1 cellular context compared by ENCODE assay signal in the genomic region with DNA sequence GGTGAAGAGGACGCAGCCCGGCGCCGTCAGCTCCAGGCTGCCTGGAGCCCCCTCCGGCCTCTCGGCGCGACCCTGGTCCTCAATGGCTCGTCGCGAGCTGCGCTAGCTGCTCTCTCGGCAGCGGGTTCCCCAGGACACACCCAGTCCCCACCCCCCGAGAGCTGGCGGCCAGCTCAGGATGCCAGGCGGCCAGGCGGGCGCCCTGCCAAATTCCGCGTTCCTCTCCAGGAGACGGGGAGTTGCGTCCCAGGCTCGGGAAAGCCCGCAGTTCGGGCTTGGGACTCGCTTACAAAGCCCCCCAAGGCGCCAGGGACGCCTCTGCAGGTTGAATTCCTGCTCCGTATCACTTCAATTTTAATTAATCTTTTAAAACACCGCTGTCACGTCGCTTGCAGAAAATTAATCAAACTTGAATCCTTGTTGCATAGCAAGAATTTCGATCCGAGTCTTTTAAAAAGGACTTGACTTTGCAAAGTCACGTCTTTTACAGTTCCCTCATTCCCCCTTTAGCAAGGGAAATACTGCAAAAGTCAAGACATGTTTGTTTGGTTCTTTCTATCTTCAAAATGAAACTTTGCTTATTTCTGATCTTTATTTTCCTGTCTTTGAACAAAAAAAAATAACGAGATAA.
A peak's percentile ranks its signal among the peaks of the same experiment; 100 is the strongest.
TF ChIP-seq lines count a peak whose summit lies in the region.

No MANE protein-coding gene starts in this region.

TF ChIP-seq in HepG2, 621 proteins besides CTCF, POLR2A, EP300 and RAD21 (continued from another document and continues in another):
- TF ChIP-seq, protein P1, sequence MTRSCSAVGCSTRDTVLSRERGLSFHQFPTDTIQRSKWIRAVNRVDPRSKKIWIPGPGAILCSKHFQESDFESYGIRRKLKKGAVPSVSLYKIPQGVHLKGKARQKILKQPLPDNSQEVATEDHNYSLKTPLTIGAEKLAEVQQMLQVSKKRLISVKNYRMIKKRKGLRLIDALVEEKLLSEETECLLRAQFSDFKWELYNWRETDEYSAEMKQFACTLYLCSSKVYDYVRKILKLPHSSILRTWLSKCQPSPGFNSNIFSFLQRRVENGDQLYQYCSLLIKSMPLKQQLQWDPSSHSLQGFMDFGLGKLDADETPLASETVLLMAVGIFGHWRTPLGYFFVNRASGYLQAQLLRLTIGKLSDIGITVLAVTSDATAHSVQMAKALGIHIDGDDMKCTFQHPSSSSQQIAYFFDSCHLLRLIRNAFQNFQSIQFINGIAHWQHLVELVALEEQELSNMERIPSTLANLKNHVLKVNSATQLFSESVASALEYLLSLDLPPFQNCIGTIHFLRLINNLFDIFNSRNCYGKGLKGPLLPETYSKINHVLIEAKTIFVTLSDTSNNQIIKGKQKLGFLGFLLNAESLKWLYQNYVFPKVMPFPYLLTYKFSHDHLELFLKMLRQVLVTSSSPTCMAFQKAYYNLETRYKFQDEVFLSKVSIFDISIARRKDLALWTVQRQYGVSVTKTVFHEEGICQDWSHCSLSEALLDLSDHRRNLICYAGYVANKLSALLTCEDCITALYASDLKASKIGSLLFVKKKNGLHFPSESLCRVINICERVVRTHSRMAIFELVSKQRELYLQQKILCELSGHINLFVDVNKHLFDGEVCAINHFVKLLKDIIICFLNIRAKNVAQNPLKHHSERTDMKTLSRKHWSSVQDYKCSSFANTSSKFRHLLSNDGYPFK (CRISPR knock-in tag; IDR thresholded peaks at IDR 0.05; ENCODE audit: borderline replicate concordance): peak; percentile 16; the same call in 1 of the 2 replicates
- TF ChIP-seq ZBTB46 (CRISPR knock-in tag; IDR thresholded peaks at IDR 0.05; ENCODE audit: borderline replicate concordance) (no peak), NFRKB (IDR thresholded peaks at IDR 0.05) (no peak), PHB2 (IDR thresholded peaks at IDR 0.05; ENCODE audit: partially characterized antibody) (no peak), GABPB1 (CRISPR knock-in tag; IDR thresholded peaks at IDR 0.05) (peak; percentile 70; the same call in 1 of the 2 replicates), KDM5A (IDR thresholded peaks at IDR 0.05; ENCODE audit: borderline replicate concordance, low read length) (no peak), AGO1 (IDR thresholded peaks at IDR 0.05; ENCODE audit: low read depth, low read length, poor library complexity, severe bottlenecking) (peak; percentile 85), BRCA1 (CRISPR knock-in tag; IDR thresholded peaks at IDR 0.05) (no peak), ZBTB34 (CRISPR knock-in tag; IDR thresholded peaks at IDR 0.05) (peak; percentile 71; the same call in 1 of the 2 replicates), CREB1 (IDR thresholded peaks at IDR 0.05) (no peak), CREB1 (CRISPR knock-in tag; IDR thresholded peaks at IDR 0.05) (no peak), NFE2L1 (CRISPR knock-in tag; IDR thresholded peaks at IDR 0.05; ENCODE audit: borderline replicate concordance) (no peak), HNRNPH1 (optimal IDR thresholded peaks at IDR 0.05; ENCODE audit: low read depth, low read length) (no peak), SNAPC2 (CRISPR knock-in tag; IDR thresholded peaks at IDR 0.05) (no peak), SP5 (CRISPR knock-in tag; IDR thresholded peaks at IDR 0.05; ENCODE audit: borderline replicate concordance, low read depth) (peak; percentile 68; the same call in 1 of the 2 replicates), NR2F6 (IDR thresholded peaks at IDR 0.05) (0 out of 2 replicates have a peak, but pooled peaks have one; percentile 11), NR2F6 (CRISPR knock-in tag; IDR thresholded peaks at IDR 0.05) (peak; percentile 46; the same call in 1 of the 2 replicates), THAP7 (CRISPR knock-in tag; IDR thresholded peaks at IDR 0.05) (no peak), NFAT5 (CRISPR knock-in tag; IDR thresholded peaks at IDR 0.05) (no peak), E2F1 (CRISPR knock-in tag; IDR thresholded peaks at IDR 0.05) (no peak), CENPX (CRISPR knock-in tag; IDR thresholded peaks at IDR 0.05) (no peak), PITX1 (CRISPR knock-in tag; IDR thresholded peaks at IDR 0.05) (peak; percentile 73; the same call in 1 of the 2 replicates), REL (CRISPR knock-in tag; conservative IDR thresholded peaks at IDR 0.05) (no peak), THYN1 (CRISPR knock-in tag; IDR thresholded peaks at IDR 0.05; ENCODE audit: borderline replicate concordance, low read depth) (no peak), ZNF225 (CRISPR knock-in tag; IDR thresholded peaks at IDR 0.05) (no peak), MBD4 (IDR thresholded peaks at IDR 0.05; ENCODE audit: borderline replicate concordance, low read length) (no peak), NR3C1 (CRISPR knock-in tag; IDR thresholded peaks at IDR 0.05) (no peak)
- TF ChIP-seq, protein P2, sequence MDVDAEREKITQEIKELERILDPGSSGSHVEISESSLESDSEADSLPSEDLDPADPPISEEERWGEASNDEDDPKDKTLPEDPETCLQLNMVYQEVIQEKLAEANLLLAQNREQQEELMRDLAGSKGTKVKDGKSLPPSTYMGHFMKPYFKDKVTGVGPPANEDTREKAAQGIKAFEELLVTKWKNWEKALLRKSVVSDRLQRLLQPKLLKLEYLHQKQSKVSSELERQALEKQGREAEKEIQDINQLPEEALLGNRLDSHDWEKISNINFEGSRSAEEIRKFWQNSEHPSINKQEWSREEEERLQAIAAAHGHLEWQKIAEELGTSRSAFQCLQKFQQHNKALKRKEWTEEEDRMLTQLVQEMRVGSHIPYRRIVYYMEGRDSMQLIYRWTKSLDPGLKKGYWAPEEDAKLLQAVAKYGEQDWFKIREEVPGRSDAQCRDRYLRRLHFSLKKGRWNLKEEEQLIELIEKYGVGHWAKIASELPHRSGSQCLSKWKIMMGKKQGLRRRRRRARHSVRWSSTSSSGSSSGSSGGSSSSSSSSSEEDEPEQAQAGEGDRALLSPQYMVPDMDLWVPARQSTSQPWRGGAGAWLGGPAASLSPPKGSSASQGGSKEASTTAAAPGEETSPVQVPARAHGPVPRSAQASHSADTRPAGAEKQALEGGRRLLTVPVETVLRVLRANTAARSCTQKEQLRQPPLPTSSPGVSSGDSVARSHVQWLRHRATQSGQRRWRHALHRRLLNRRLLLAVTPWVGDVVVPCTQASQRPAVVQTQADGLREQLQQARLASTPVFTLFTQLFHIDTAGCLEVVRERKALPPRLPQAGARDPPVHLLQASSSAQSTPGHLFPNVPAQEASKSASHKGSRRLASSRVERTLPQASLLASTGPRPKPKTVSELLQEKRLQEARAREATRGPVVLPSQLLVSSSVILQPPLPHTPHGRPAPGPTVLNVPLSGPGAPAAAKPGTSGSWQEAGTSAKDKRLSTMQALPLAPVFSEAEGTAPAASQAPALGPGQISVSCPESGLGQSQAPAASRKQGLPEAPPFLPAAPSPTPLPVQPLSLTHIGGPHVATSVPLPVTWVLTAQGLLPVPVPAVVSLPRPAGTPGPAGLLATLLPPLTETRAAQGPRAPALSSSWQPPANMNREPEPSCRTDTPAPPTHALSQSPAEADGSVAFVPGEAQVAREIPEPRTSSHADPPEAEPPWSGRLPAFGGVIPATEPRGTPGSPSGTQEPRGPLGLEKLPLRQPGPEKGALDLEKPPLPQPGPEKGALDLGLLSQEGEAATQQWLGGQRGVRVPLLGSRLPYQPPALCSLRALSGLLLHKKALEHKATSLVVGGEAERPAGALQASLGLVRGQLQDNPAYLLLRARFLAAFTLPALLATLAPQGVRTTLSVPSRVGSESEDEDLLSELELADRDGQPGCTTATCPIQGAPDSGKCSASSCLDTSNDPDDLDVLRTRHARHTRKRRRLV (CRISPR knock-in tag; IDR thresholded peaks at IDR 0.05): no peak; the same call in 1 of the 2 replicates
- TF ChIP-seq, protein P3, sequence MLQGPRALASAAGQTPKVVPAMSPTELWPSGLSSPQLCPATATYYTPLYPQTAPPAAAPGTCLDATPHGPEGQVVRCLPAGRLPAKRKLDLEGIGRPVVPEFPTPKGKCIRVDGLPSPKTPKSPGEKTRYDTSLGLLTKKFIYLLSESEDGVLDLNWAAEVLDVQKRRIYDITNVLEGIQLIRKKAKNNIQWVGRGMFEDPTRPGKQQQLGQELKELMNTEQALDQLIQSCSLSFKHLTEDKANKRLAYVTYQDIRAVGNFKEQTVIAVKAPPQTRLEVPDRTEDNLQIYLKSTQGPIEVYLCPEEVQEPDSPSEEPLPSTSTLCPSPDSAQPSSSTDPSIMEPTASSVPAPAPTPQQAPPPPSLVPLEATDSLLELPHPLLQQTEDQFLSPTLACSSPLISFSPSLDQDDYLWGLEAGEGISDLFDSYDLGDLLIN (CRISPR knock-in tag; IDR thresholded peaks at IDR 0.05; ENCODE audit: borderline replicate concordance): no peak
- TF ChIP-seq, protein P4, sequence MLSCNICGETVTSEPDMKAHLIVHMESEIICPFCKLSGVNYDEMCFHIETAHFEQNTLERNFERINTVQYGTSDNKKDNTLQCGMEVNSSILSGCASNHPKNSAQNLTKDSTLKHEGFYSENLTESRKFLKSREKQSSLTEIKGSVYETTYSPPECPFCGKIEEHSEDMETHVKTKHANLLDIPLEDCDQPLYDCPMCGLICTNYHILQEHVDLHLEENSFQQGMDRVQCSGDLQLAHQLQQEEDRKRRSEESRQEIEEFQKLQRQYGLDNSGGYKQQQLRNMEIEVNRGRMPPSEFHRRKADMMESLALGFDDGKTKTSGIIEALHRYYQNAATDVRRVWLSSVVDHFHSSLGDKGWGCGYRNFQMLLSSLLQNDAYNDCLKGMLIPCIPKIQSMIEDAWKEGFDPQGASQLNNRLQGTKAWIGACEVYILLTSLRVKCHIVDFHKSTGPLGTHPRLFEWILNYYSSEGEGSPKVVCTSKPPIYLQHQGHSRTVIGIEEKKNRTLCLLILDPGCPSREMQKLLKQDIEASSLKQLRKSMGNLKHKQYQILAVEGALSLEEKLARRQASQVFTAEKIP (CRISPR knock-in tag; IDR thresholded peaks at IDR 0.05; ENCODE audit: borderline replicate concordance): no peak
